9 cellular contexts compared by ENCODE assay signal in genomic region chr12:95549392-95550084, GRCh38. TPM values are rescaled to one million over a fixed set of nuclear protein-coding genes. Genes with fewer than 3 reads are reported as not detected.
DNase-seq lines count a peak whose midpoint lies in the region; ATAC-seq and TF ChIP-seq lines count a peak whose summit lies in the region.
"Had no signal": no experiment of that assay in that cellular context is flagged by ENCODE, and none has a peak within 500 bp of the region (broad histone marks: within the 10 kb centered on the region; RNA-seq: fewer than 3 reads in every experiment).

No MANE protein-coding gene starts in this region.

- H3K27me3 ChIP-seq in A673 (replicated peaks; ENCODE audit: insufficient read depth, low read depth, low read length, poor library complexity): no peaks in the 10 kb centered on the region
- H3K27me3 ChIP-seq in HUES6 (ENCODE audit: control insufficient read depth, insufficient read depth, low read length): peaks cover 3% of the 10 kb centered on the region; the same call in 1 of the 2 replicates
- peaks cover 14% of the 10 kb centered on the region for H3K27me3 ChIP-seq in neural cell (ENCODE audit: insufficient read depth, low read depth, low read length)

- DNase-seq in A673 (ENCODE audit: low spot score) (no peak), T1000 (lab: John Stamatoyannopoulos, UW) (no peak), UCSD-AML1 (lab: John Stamatoyannopoulos, UW; ENCODE audit: unreplicated experiment) (no peak), NCI-H1930 (lab: John Stamatoyannopoulos, UW) (no peak), amniotic stem cell (lab: John Stamatoyannopoulos, UW) (no peak)
- no peak for DNase-seq in effector memory CD8-positive, alpha-beta T cell
- DNase-seq: NCI-H1417 treated with DMSO at 0.1 percent for 48 hours had no signal

- TF ChIP-seq CTCF in A673 (conservative IDR thresholded peaks at IDR 0.05; ENCODE audit: low read depth, low read length): no peak
- no peak for TF ChIP-seq CTCF in neural cell (IDR thresholded peaks at IDR 0.05; ENCODE audit: poor library complexity, severe bottlenecking)

- H3K27ac Mint-ChIP-seq in effector memory CD8-positive, alpha-beta T cell: peak overlapping the region in 1 of 2 donors; percentile 85

- H3K9me3 ChIP-seq in A673 (ENCODE audit: low read depth, low read length, poor library complexity, severe bottlenecking): peaks cover 5% of the 10 kb centered on the region
- no peaks in the 10 kb centered on the region for H3K9me3 ChIP-seq in HUES6 (ENCODE audit: control insufficient read depth, insufficient read depth, low read depth, low read length)
- no peaks in the 10 kb centered on the region for H3K9me3 ChIP-seq in neural cell (ENCODE audit: low read length)

- H3K4me3 Mint-ChIP-seq in effector memory CD8-positive, alpha-beta T cell: peak overlapping the region; percentile 67 to 81

- H3K4me1 ChIP-seq in A673 (ENCODE audit: insufficient read depth, low read length, poor library complexity, severe bottlenecking) (peaks cover 29% of the 10 kb centered on the region), HUES6 (ENCODE audit: control insufficient read depth, insufficient read depth, low read length) (peaks cover 33% of the 10 kb centered on the region)

- H3K36me3 Mint-ChIP-seq in effector memory CD8-positive, alpha-beta T cell (ENCODE audit: insufficient read depth): peaks cover 4% of the 10 kb centered on the region

- H3K4me3 ChIP-seq in A673 (ENCODE audit: low read depth, low read length, poor library complexity, severe bottlenecking) (peak overlapping the region; percentile 89), HUES6 (ENCODE audit: low read depth, low read length) (peak overlapping the region; percentile 89), neural cell (ENCODE audit: low read length) (peak overlapping the region; percentile 92)

- intact Hi-C loops in A673 (cut with micrococcal nuclease; ENCODE audit: unreplicated experiment): no loop called here

- no peak for TF ChIP-seq RAD21 in neural cell (conservative IDR thresholded peaks at IDR 0.05)

- H3K4me1 Mint-ChIP-seq in effector memory CD8-positive, alpha-beta T cell (ENCODE audit: low read depth in 2 of 2): peaks cover 8 to 15% of the 10 kb centered on the region in 2 donors

- peaks cover 19 to 58% of the 10 kb centered on the region in 2 donors for H3K27me3 Mint-ChIP-seq in effector memory CD8-positive, alpha-beta T cell

- no peaks in the 10 kb centered on the region for H4K20me1 ChIP-seq in neural cell (ENCODE audit: insufficient read depth)

- H3K9me3 Mint-ChIP-seq in effector memory CD8-positive, alpha-beta T cell: no peaks in the 10 kb centered on the region

- H3K27ac ChIP-seq in A673 (ENCODE audit: low read depth, low read length, poor library complexity, severe bottlenecking) (no peak overlapping the region), HUES6 (ENCODE audit: low read depth, low read length) (peak overlapping the region; percentile 87), neural cell (ENCODE audit: low read length) (peak overlapping the region; percentile 47)

- H3K79me2 ChIP-seq in neural cell (replicated peaks; ENCODE audit: insufficient read depth, low read length): peaks cover 6% of the 10 kb centered on the region

- ATAC-seq in effector memory CD8-positive, alpha-beta T cell (replicated peaks): no peak

- H3K4me2 ChIP-seq in neural cell (ENCODE audit: low read length): no peak overlapping the region

- peak overlapping the region; percentile 96 for H3K9ac ChIP-seq in HUES6 (ENCODE audit: low read length)
- H3K9ac ChIP-seq in neural cell (ENCODE audit: low read length): peak overlapping the region; percentile 66

- no peak for TF ChIP-seq EP300 in neural cell (conservative IDR thresholded peaks at IDR 0.05; ENCODE audit: poor library complexity, severe bottlenecking)

- no peaks in the 10 kb centered on the region for H3K36me3 ChIP-seq in A673 (ENCODE audit: insufficient read depth, low read length, poor library complexity, severe bottlenecking)
- H3K36me3 ChIP-seq in HUES6 (ENCODE audit: control insufficient read depth, insufficient read depth, low read length): no peaks in the 10 kb centered on the region; the same call in 1 of the 2 replicates
- H3K36me3 ChIP-seq in neural cell (ENCODE audit: insufficient read depth, low read length): no peaks in the 10 kb centered on the region

- H3F3A ChIP-seq in neural cell (ENCODE audit: insufficient read depth, low read length, poor library complexity, severe bottlenecking): peaks cover 3% of the 10 kb centered on the region

- BruUV-seq in A673 (replicated peaks; lab: Mats Ljungman, UMichigan): no TSS peak

- CTCF ChIA-PET in A673 (lab: Charles Lee): no interaction called here

- POLR2A ChIA-PET in A673 (lab: Charles Lee; ENCODE audit: low non-redundant PET): no interaction called here

- no peaks in the 10 kb centered on the region for H3K9me2 ChIP-seq in neural cell (ENCODE audit: insufficient read depth, low read length)

- peak overlapping the region; percentile 24 for H2AFZ ChIP-seq in neural cell (ENCODE audit: low read depth, low read length)

TF ChIP-seq in neural cell, 6 proteins besides CTCF, POLR2A, EP300 and RAD21:
- TF ChIP-seq TAF1 (IDR thresholded peaks at IDR 0.05; ENCODE audit: low read depth) (no peak), SMC3 (conservative IDR thresholded peaks at IDR 0.05; ENCODE audit: poor library complexity) (no peak)
TF ChIP-seq in neural cell: peak in this region for 0.

RNA-seq across cellular contexts. Expression of gene USP44, which starts 1.7 kb away (rescaled TPM):
- total RNA-seq in A673 (2021): 6.9 and 7.1 TPM in 2 replicates
- polyA plus RNA-seq in neural cell: 3.2 and 3.7 TPM in 2 replicates
- 6.8 TPM in 2 replicates for polyA minus RNA-seq in neural cell
